In genomic region chr12:76031081-76031413, GRCh38 we compare ENCODE assay signal across 8 cellular contexts. TPM values are rescaled to one million over a fixed set of nuclear protein-coding genes. Genes with fewer than 3 reads are reported as not detected.
A peak's percentile ranks its signal among the peaks of the same experiment; 100 is the strongest.
DNase-seq lines count a peak whose midpoint lies in the region; ATAC-seq and TF ChIP-seq lines count a peak whose summit lies in the region.

No MANE protein-coding gene starts in this region.

- in situ Hi-C loops in mammary epithelial cell (cut with MboI; ENCODE audit: low sequenced_read_pairs in 2 of 2), result loop anchor here in 1 of 2 donors (10.0 kb wide), 2 partner anchors 396 to 496 kb away; no protein-coding TSS in a partner anchor

- H3K27ac Mint-ChIP-seq in activated CD4-positive, alpha-beta T cell treated with anti-CD3 and anti-CD28 coated beads for 36 hours, result peak overlapping the region; percentile 96
- H3K27ac Mint-ChIP-seq in mesothelial cell of epicardium, result peak overlapping the region; percentile 91

- H3K36me3 ChIP-seq in KMS-11 (ENCODE audit: insufficient read depth) (no peaks in the 10 kb centered on the region), mammary epithelial cell (ENCODE audit: insufficient read depth, low read length) (peaks cover 15% of the 10 kb centered on the region)

- POLR2A ChIA-PET in activated CD4-positive, alpha-beta T cell treated with anti-CD3 and anti-CD28 coated beads for 36 hours (lab: Charles Lee), result interaction anchor here (0.6 to 3.5 kb wide), 12 partner anchors 10 to 520 kb away, joined by 3 to 45 read pairs (median 4); partner anchors contain the start of genes KRR1 and NAP1L1

- no TSS peak for BruUV-seq in mammary epithelial cell (replicated peaks; lab: Mats Ljungman, UMichigan)

- peaks cover 36% of the 10 kb centered on the region for H3K36me3 Mint-ChIP-seq in activated CD4-positive, alpha-beta T cell treated with anti-CD3 and anti-CD28 coated beads for 36 hours (ENCODE audit: low read depth)
- no peaks in the 10 kb centered on the region for H3K36me3 Mint-ChIP-seq in mesothelial cell of epicardium

- TF ChIP-seq CTCF in KMS-11 (conservative IDR thresholded peaks at IDR 0.05; ENCODE audit: low read depth, low read length) (no peak), mammary epithelial cell (conservative IDR thresholded peaks at IDR 0.05 in 1 of 2, IDR thresholded peaks at IDR 0.05 in 1 of 2; ENCODE audit: extremely low read depth in 1 of 2, insufficient read depth in 1 of 2, low read depth in 1 of 2, low read length in 2 of 2) (no peak), mesothelial cell of epicardium (IDR thresholded peaks at IDR 0.05; ENCODE audit: unreplicated experiment) (no peak)

- under 1% methylated on average over 15 of the region's 26 CpGs for WGBS in mammary epithelial cell (ENCODE audit: low coverage, missing lambda C conversion rate)

- dilution Hi-C loops in mammary epithelial cell (cut with HindIII; ENCODE audit: low sequenced_read_pairs), result no loop called here

- H3K4me1 ChIP-seq in KMS-11 (ENCODE audit: low read depth, poor library complexity, severe bottlenecking) (peaks cover 21% of the 10 kb centered on the region), mammary epithelial cell (ENCODE audit: insufficient read depth, low read length) (peaks cover 9% of the 10 kb centered on the region)

- intact Hi-C loops in activated CD4-positive, alpha-beta T cell treated with anti-CD3 and anti-CD28 coated beads for 36 hours (cut with DNase I, micrococcal nuclease), result loop anchor here (1.0 to 10.0 kb wide), 16 partner anchors 11 to 1344 kb away; partner anchors contain the start of genes BBS10 (in 2 of the 2), CAPS2 (in 1 of the 2), GLIPR1 (in 1 of the 2) and GLIPR1L1 (in 1 of the 2)
- intact Hi-C loops in mammary epithelial cell (cut with micrococcal nuclease), result loop anchor here (1.0 to 10.0 kb wide), 8 partner anchors 317 to 699 kb away; partner anchors contain the start of genes BBS10, CAPS2, GLIPR1L1 and GLIPR1L2

- DNase-seq in activated CD4-positive, alpha-beta T cell treated with anti-CD3 and anti-CD28 coated beads for 36 hours, result no peak
- no peak for DNase-seq in activated CD4-positive, alpha-beta T cell treated with anti-CD3 and anti-CD28 coated beads, Interleukin-2, amount 50 U/mL, for 1 hour
- DNase-seq in mammary epithelial cell (no peak), mesothelial cell of epicardium (ENCODE audit: low spot score in 2 of 2, unreplicated experiment in 2 of 2) (no peak), HK-2 (ENCODE audit: unreplicated experiment) (no peak)
- no peak for DNase-seq in stimulated activated CD4-positive, alpha-beta T cell treated with anti-CD3 and anti-CD28 coated beads, Interleukin-2, amount 100 ng/mL, for 48 hours

- peak; percentile 9 for ATAC-seq in activated CD4-positive, alpha-beta T cell treated with anti-CD3 and anti-CD28 coated beads for 36 hours
- ATAC-seq in HG02884 (IDR thresholded peaks at IDR 0.05; ENCODE audit: unreplicated experiment), result no peak

- H3K9me3 Mint-ChIP-seq in activated CD4-positive, alpha-beta T cell treated with anti-CD3 and anti-CD28 coated beads for 36 hours (ENCODE audit: low read depth), result no peaks in the 10 kb centered on the region
- no peaks in the 10 kb centered on the region for H3K9me3 Mint-ChIP-seq in mesothelial cell of epicardium

- CTCF ChIA-PET in activated CD4-positive, alpha-beta T cell treated with anti-CD3 and anti-CD28 coated beads for 36 hours (lab: Charles Lee), result interaction anchor here (0.6 to 4.0 kb wide), 19 partner anchors 10 to 547 kb away, joined by 3 to 19 read pairs (median 4); no protein-coding TSS in a partner anchor
- CTCF ChIA-PET in mammary epithelial cell (lab: Charles Lee; ENCODE audit: low non-redundant PET), result interaction anchor here (0.7 kb wide), 1 partner anchor 211 kb away, joined by 3 read pairs; no protein-coding TSS in a partner anchor

- peaks cover 38% of the 10 kb centered on the region for H3K4me1 Mint-ChIP-seq in activated CD4-positive, alpha-beta T cell treated with anti-CD3 and anti-CD28 coated beads for 36 hours
- peaks cover 51% of the 10 kb centered on the region for H3K4me1 Mint-ChIP-seq in mesothelial cell of epicardium

- no peaks in the 10 kb centered on the region; the same call in 1 of the 2 replicates for H3K27me3 ChIP-seq in KMS-11 (ENCODE audit: insufficient read depth, low read depth)
- no peaks in the 10 kb centered on the region for H3K27me3 ChIP-seq in mammary epithelial cell (ENCODE audit: insufficient read depth, low read length)

- H3K79me2 ChIP-seq in KMS-11 (ENCODE audit: insufficient read depth, low read depth) (no peaks in the 10 kb centered on the region), mammary epithelial cell (ENCODE audit: insufficient read depth, low read length) (peaks cover 80% of the 10 kb centered on the region)

- H3K27ac ChIP-seq in KMS-11, result no peak overlapping the region
- peak overlapping the region; percentile 92 for H3K27ac ChIP-seq in mammary epithelial cell (ENCODE audit: insufficient read depth, low read depth, low read length)

- no peaks in the 10 kb centered on the region for H3K9me3 ChIP-seq in mammary epithelial cell (replicated peaks; ENCODE audit: insufficient read depth, low read length)

- H3K4me2 ChIP-seq in KMS-11 (peak overlapping the region; percentile 75), mammary epithelial cell (ENCODE audit: insufficient read depth, low read depth, low read length) (peak overlapping the region; percentile 24)

- H3K9ac ChIP-seq in KMS-11, result peak overlapping the region; percentile 62; the same call in 1 of the 2 replicates
- H3K9ac ChIP-seq in mammary epithelial cell (ENCODE audit: insufficient read depth, low read length), result peak overlapping the region; percentile 95

- H2AFZ ChIP-seq in KMS-11 (ENCODE audit: low read depth), result peak overlapping the region; percentile 80
- H2AFZ ChIP-seq in mammary epithelial cell (ENCODE audit: low read depth, low read length), result no peak overlapping the region

- no peaks in the 10 kb centered on the region for H3K27me3 Mint-ChIP-seq in activated CD4-positive, alpha-beta T cell treated with anti-CD3 and anti-CD28 coated beads for 36 hours
- H3K27me3 Mint-ChIP-seq in mesothelial cell of epicardium (ENCODE audit: low read depth), result no peaks in the 10 kb centered on the region

- H4K20me1 ChIP-seq in KMS-11 (ENCODE audit: insufficient read depth) (no peaks in the 10 kb centered on the region), mammary epithelial cell (ENCODE audit: insufficient read depth, low read length) (peaks cover 6% of the 10 kb centered on the region)

- H3K4me3 Mint-ChIP-seq in activated CD4-positive, alpha-beta T cell treated with anti-CD3 and anti-CD28 coated beads for 36 hours, result peak overlapping the region; percentile 99
- H3K4me3 Mint-ChIP-seq in mesothelial cell of epicardium, result peak overlapping the region; percentile 94

- H3K4me3 ChIP-seq in KMS-11 (IDR thresholded peaks at IDR 0.05; ENCODE audit: insufficient read depth, low read depth, low read length) (no peak overlapping the region), mammary epithelial cell (replicated peaks in 1 of 3; ENCODE audit: insufficient read depth in 1 of 3, low read depth in 2 of 3, low read length in 3 of 3) (peak overlapping the region; percentile 87 to 96 (median 93))

RNA-seq across cellular contexts. Expression of gene PHLDA1, which starts 0.5 kb away (rescaled TPM):
- total RNA-seq in activated CD4-positive, alpha-beta T cell treated with anti-CD3 and anti-CD28 coated beads for 36 hours, result 10 to 100 TPM; 12.3 to 14.3 TPM
- total RNA-seq in mammary epithelial cell (100 to 1,000 TPM; 161 to 545 TPM), mesothelial cell of epicardium (23.4 to 24.4 TPM (median 23.6 TPM) in 3 replicates)
- 120 TPM for polyA plus RNA-seq in mammary epithelial cell
- 135 TPM for polyA minus RNA-seq in mammary epithelial cell

RNA-seq across cellular contexts. Expression of gene NAP1L1, which starts 53.4 kb away (rescaled TPM):
- 1,000 to 10,000 TPM in 1 of 2 experiments, 100 to 1,000 TPM in 1; 959 to 1,004 TPM for total RNA-seq in activated CD4-positive, alpha-beta T cell treated with anti-CD3 and anti-CD28 coated beads for 36 hours
- total RNA-seq in mammary epithelial cell (100 to 1,000 TPM; 167 to 381 TPM), mesothelial cell of epicardium (867 to 887 TPM (median 880 TPM) in 3 replicates)
- 233 TPM for polyA plus RNA-seq in mammary epithelial cell
- polyA minus RNA-seq in mammary epithelial cell, result 123 TPM
